In genomic region chr10:114400091-114400490, GRCh38 we compare ENCODE assay signal across 1 cellular context.
TF ChIP-seq lines count a peak whose summit lies in the region.

No MANE protein-coding gene starts in this region.

TF ChIP-seq in SK-N-SH treated with all-trans-retinoic acid at 6 μM for 48 hours, 23 proteins besides CTCF, POLR2A, EP300 and RAD21:
- no peak for TF ChIP-seq CSRNP3 (CRISPR knock-in tag; IDR thresholded peaks at IDR 0.05)
- TF ChIP-seq ARNTL (CRISPR knock-in tag; IDR thresholded peaks at IDR 0.05; ENCODE audit: borderline replicate concordance, low read depth) = no peak
- TF ChIP-seq ZNF70 (CRISPR knock-in tag; IDR thresholded peaks at IDR 0.05) = no peak
- TF ChIP-seq TCF4 (CRISPR knock-in tag; IDR thresholded peaks at IDR 0.05; ENCODE audit: borderline replicate concordance) = no peak
- no peak for TF ChIP-seq OSR1 (CRISPR knock-in tag; IDR thresholded peaks at IDR 0.05)
- TF ChIP-seq, protein P1, sequence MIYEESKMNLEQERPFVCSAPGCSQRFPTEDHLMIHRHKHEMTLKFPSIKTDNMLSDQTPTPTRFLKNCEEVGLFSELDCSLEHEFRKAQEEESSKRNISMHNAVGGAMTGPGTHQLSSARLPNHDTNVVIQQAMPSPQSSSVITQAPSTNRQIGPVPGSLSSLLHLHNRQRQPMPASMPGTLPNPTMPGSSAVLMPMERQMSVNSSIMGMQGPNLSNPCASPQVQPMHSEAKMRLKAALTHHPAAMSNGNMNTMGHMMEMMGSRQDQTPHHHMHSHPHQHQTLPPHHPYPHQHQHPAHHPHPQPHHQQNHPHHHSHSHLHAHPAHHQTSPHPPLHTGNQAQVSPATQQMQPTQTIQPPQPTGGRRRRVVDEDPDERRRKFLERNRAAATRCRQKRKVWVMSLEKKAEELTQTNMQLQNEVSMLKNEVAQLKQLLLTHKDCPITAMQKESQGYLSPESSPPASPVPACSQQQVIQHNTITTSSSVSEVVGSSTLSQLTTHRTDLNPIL (CRISPR knock-in tag; IDR thresholded peaks at IDR 0.05; ENCODE audit: low read depth) = no peak
- TF ChIP-seq ZFP30 (CRISPR knock-in tag; IDR thresholded peaks at IDR 0.05) = no peak
- no peak for TF ChIP-seq SNAI2 (CRISPR knock-in tag; IDR thresholded peaks at IDR 0.05)
- no peak for TF ChIP-seq RARB (CRISPR knock-in tag; IDR thresholded peaks at IDR 0.05)
- TF ChIP-seq ZNF8 (CRISPR knock-in tag; IDR thresholded peaks at IDR 0.05) = no peak
- no peak for TF ChIP-seq PATZ1 (CRISPR knock-in tag; IDR thresholded peaks at IDR 0.05; ENCODE audit: borderline replicate concordance)
- no peak for TF ChIP-seq ZNF565 (CRISPR knock-in tag; conservative IDR thresholded peaks at IDR 0.05; ENCODE audit: low read depth)
